In genomic region chr14:69263364-69263763, GRCh38 we compare ENCODE assay signal across 10 cellular contexts. TPM values are rescaled to one million over a fixed set of nuclear protein-coding genes. Genes with fewer than 3 reads are reported as not detected.
A peak's percentile ranks its signal among the peaks of the same experiment; 100 is the strongest.
DNase-seq lines count a peak whose midpoint lies in the region; TF ChIP-seq lines count a peak whose summit lies in the region.
"Had no signal": no experiment of that assay in that cellular context is flagged by ENCODE, and none has a peak within 500 bp of the region (broad histone marks: within the 10 kb centered on the region; RNA-seq: fewer than 3 reads in every experiment).

No MANE protein-coding gene starts in this region.

- no peak overlapping the region for H2AK5ac ChIP-seq in mesenchymal stem cell (ENCODE audit: low read length, severe bottlenecking)

- H3K36me3 ChIP-seq in mesenchymal stem cell (ENCODE audit: control insufficient read depth in 1 of 2, insufficient read depth in 2 of 2, low read depth in 1 of 2, low read length in 2 of 2) (peaks cover 0 to 2% of the 10 kb centered on the region in 2 experiments), spleen (no peaks in the 10 kb centered on the region)
- H3K36me3 ChIP-seq: breast epithelium had no signal

- H2BK15ac ChIP-seq in mesenchymal stem cell (ENCODE audit: low read depth, poor library complexity, severe bottlenecking), result no peak overlapping the region

- H3K79me1 ChIP-seq in mesenchymal stem cell (replicated peaks; ENCODE audit: low read length, poor library complexity, severe bottlenecking), result no peaks in the 10 kb centered on the region

- no peak overlapping the region for H3K14ac ChIP-seq in mesenchymal stem cell (ENCODE audit: low read length in 2 of 2)

- H3K4me3 ChIP-seq in AG09309 (ENCODE audit: control insufficient read depth, low read depth, low read length) (no peak overlapping the region), cardiac fibroblast (replicated peaks in 1 of 2; ENCODE audit: low read depth in 2 of 2, low read length in 2 of 2) (no peak overlapping the region), mesenchymal stem cell (ENCODE audit: insufficient read depth in 1 of 2, low read depth in 1 of 2, low read length in 2 of 2) (no peak overlapping the region), spleen (no peak overlapping the region)
- H3K4me3 ChIP-seq: breast epithelium had no signal

- TF ChIP-seq CTCF in AG09309 (IDR thresholded peaks at IDR 0.05; ENCODE audit: control insufficient read depth, insufficient read depth, low read depth, low read length, missing control alignments) (no peak), cardiac fibroblast (IDR thresholded peaks at IDR 0.05; ENCODE audit: low read depth, low read length) (no peak), spleen (IDR thresholded peaks at IDR 0.05 in 8 of 11, conservative IDR thresholded peaks at IDR 0.05 in 3 of 11) (no peak)

- TF ChIP-seq POLR2A in spleen (IDR thresholded peaks at IDR 0.05), result no peak

- intact Hi-C loops in spleen (cut with DNase I; ENCODE audit: low total_unique reads), result no loop called here

- no peak overlapping the region for H4K8ac ChIP-seq in mesenchymal stem cell (ENCODE audit: low read length)

- DNase-seq in AG09309 (ENCODE audit: low read depth) (peak; percentile 97), NCI-H187 (lab: John Stamatoyannopoulos, UW) (peak; percentile 49 to 66), cardiac fibroblast (ENCODE audit: low read depth in 2 of 2) (peak; percentile 94 to 99), mesenchymal stem cell (peak; percentile 87), middle frontal gyrus (ENCODE audit: extremely low spot score, low spot score) (no peak), spleen (no peak), KBM-7 (no peak)
- no peak for DNase-seq in activated T-cell treated with anti-CD3 and anti-CD28 coated beads, Interleukin-2, amount 50 U/mL, for 1 hour
- DNase-seq: COR-L47 had no signal

- H3K4me1 ChIP-seq in mesenchymal stem cell (ENCODE audit: control insufficient read depth, insufficient read depth, low read depth, low read length) (peaks cover 20% of the 10 kb centered on the region), spleen (peaks cover 6 to 39% (median 30%) of the 10 kb centered on the region in 6 donors)
- H3K4me1 ChIP-seq: breast epithelium had no signal

- H4K91ac ChIP-seq in mesenchymal stem cell (ENCODE audit: low read length), result no peak overlapping the region

- H2BK5ac ChIP-seq in mesenchymal stem cell (ENCODE audit: low read depth, low read length, poor library complexity, severe bottlenecking), result no peak overlapping the region

- H3K27ac ChIP-seq in mesenchymal stem cell (ENCODE audit: low read length, poor library complexity, severe bottlenecking) (no peak overlapping the region), spleen (no peak overlapping the region)

- H3K9me3 ChIP-seq in mesenchymal stem cell (ENCODE audit: control insufficient read depth, low read length) (no peaks in the 10 kb centered on the region), spleen (no peaks in the 10 kb centered on the region)
- H3K9me3 ChIP-seq: breast epithelium had no signal

- H3K18ac ChIP-seq in mesenchymal stem cell (ENCODE audit: low read depth in 1 of 2, low read length in 2 of 2), result no peak overlapping the region

- no peak overlapping the region for H2BK120ac ChIP-seq in mesenchymal stem cell (ENCODE audit: low read depth, low read length)

- no peak overlapping the region for H2AFZ ChIP-seq in mesenchymal stem cell (ENCODE audit: low read depth, low read length)

- WGBS in mesenchymal stem cell, result 44% methylated on average over 6 of the region's 6 CpGs
- 77 to 89% (median 83%) methylated on average over 6 of the region's 6 CpGs for WGBS in spleen, 5 donors

- no peak overlapping the region for H3K4me2 ChIP-seq in mesenchymal stem cell (ENCODE audit: low read length, poor library complexity, severe bottlenecking)

- no peak overlapping the region for H3K4ac ChIP-seq in mesenchymal stem cell (ENCODE audit: low read depth in 1 of 2, low read length in 2 of 2)

- H3K27me3 ChIP-seq in mesenchymal stem cell (ENCODE audit: control insufficient read depth in 1 of 2, insufficient read depth in 1 of 2, low read length in 2 of 2) (peaks cover 14 to 62% of the 10 kb centered on the region in 2 experiments), spleen (replicated peaks in 1 of 7) (peaks cover 3 to 68% (median 34%) of the 10 kb centered on the region in 7 donors)

- in situ Hi-C loops in KBM-7 (cut with MboI; ENCODE audit: low pct_unique_long_range_greater_than_20kb, low sequenced_read_pairs), result no loop called here

- no peak overlapping the region for H3K23ac ChIP-seq in mesenchymal stem cell (ENCODE audit: low read length in 2 of 2)

- peak overlapping the region; percentile 74 for H3K9ac ChIP-seq in mesenchymal stem cell (ENCODE audit: low read length)

- no peak overlapping the region for H2BK12ac ChIP-seq in mesenchymal stem cell (ENCODE audit: low read length in 2 of 2)

RNA-seq across cellular contexts. Expression of gene GALNT16, which starts 3.4 kb away (rescaled TPM):
- polyA plus RNA-seq in mesenchymal stem cell (2013, experiment 1 of 2), result 5.4 TPM
- polyA plus RNA-seq in mesenchymal stem cell (2013, experiment 2 of 2), result 4.2 TPM
- 10 to 100 TPM in 5 of 7 donors, 1 to 10 TPM in 2; 6.7 to 36.4 (median 14.7) TPM for total RNA-seq in spleen
- polyA plus RNA-seq in spleen, result 1 to 10 TPM; 2.1 to 5.3 (median 2.1) TPM

Comparison
In these comparisons a context has a peak if more than half of its experiments do, and no peak if none do; other contexts are left out.
1. DNase-seq: peak in AG09309 (single experiment), NCI-H187 (2 of 2), cardiac fibroblast (2 of 2) and mesenchymal stem cell (single experiment); none in middle frontal gyrus (single experiment), spleen (single experiment), KBM-7 (single experiment) and activated T-cell treated with anti-CD3 and anti-CD28 coated beads, Interleukin-2, amount 50 U/mL, for 1 hour (single experiment).